Comparison of ENCODE assay signal across 1 cellular context in genomic region chr1:156574039-156574633, GRCh38.
TF ChIP-seq lines count a peak whose summit lies in the region.

No MANE protein-coding gene starts in this region.

TF ChIP-seq in K562, 482 proteins besides CTCF, POLR2A, EP300 and RAD21:
- TF ChIP-seq MEF2A (IDR thresholded peaks at IDR 0.05; ENCODE audit: control insufficient read depth, low read depth, low read length) (no peak), THRB (CRISPR knock-in tag; conservative IDR thresholded peaks at IDR 0.05) (no peak), ZNF436 (CRISPR knock-in tag; IDR thresholded peaks at IDR 0.05) (no peak), ERF (CRISPR knock-in tag; IDR thresholded peaks at IDR 0.05) (no peak), IRF9 (tag; IDR thresholded peaks at IDR 0.05) (no peak), ZBTB11 (CRISPR knock-in tag; IDR thresholded peaks at IDR 0.05) (no peak), MAFG (tag; conservative IDR thresholded peaks at IDR 0.05) (no peak), MYC (IDR thresholded peaks at IDR 0.05; ENCODE audit: low read depth, low read length) (no peak), MYC (CRISPR knock-in tag; IDR thresholded peaks at IDR 0.05; ENCODE audit: borderline replicate concordance, low read depth) (no peak), EWSR1 (IDR thresholded peaks at IDR 0.05; ENCODE audit: borderline replicate concordance, low read depth, partially characterized antibody) (no peak), ZNF445 (CRISPR knock-in tag; IDR thresholded peaks at IDR 0.05; ENCODE audit: low read depth) (no peak), BRD9 (IDR thresholded peaks at IDR 0.05; ENCODE audit: low read depth, partially characterized antibody) (no peak), ZBTB5 (IDR thresholded peaks at IDR 0.05) (no peak), PHF8 (IDR thresholded peaks at IDR 0.05; ENCODE audit: borderline replicate concordance, low read length) (no peak)
